In genomic region chr2:68467077-68467960, GRCh38 we compare ENCODE assay signal across 8 cellular contexts. TPM values are rescaled to one million over a fixed set of nuclear protein-coding genes. Genes with fewer than 3 reads are reported as not detected.
A peak's percentile ranks its signal among the peaks of the same experiment; 100 is the strongest.
DNase-seq lines count a peak whose midpoint lies in the region; ATAC-seq, FAIRE-seq and TF ChIP-seq lines count a peak whose summit lies in the region.

Gene APLF (plus strand): TSS chr2:68467585. CDS start chr2:68467732, 147 bp downstream.
Gene FBXO48 (minus strand): TSS chr2:68467294. CDS start chr2:68465145, 2,149 bp downstream.

- H3K4me1 ChIP-seq in BE2C = no peaks in the 10 kb centered on the region
- peaks cover 5% of the 10 kb centered on the region in 2 donors for H3K4me1 ChIP-seq in kidney (ENCODE audit: control insufficient read depth in 1 of 2, insufficient read depth in 1 of 2, low read depth in 1 of 2, low read length in 2 of 2)

- H3K36me3 ChIP-seq in BE2C = no peaks in the 10 kb centered on the region
- no peaks in the 10 kb centered on the region for H3K36me3 ChIP-seq in kidney (ENCODE audit: control insufficient read depth in 1 of 2, insufficient read depth in 2 of 2, low read length in 2 of 2)

- no peaks in the 10 kb centered on the region for H3K27me3 ChIP-seq in BE2C

- CTCF ChIA-PET in activated CD4-positive, alpha-beta T cell treated with anti-CD3 and anti-CD28 coated beads for 36 hours (lab: Charles Lee) = interaction anchor here (0.5 to 5.6 kb wide), 13 partner anchors 20 to 458 kb away, joined by 3 to 51 read pairs (median 4); partner anchors contain the start of gene ARHGAP25

- H3K9me3 ChIP-seq in BE2C = no peaks in the 10 kb centered on the region
- H3K9me3 ChIP-seq in kidney (ENCODE audit: control insufficient read depth in 1 of 2, low read length in 2 of 2) = no peaks in the 10 kb centered on the region

- peak; percentile 95 for FAIRE-seq in GM19239 (lab: Jason Lieb, UNC)
- peak; percentile 99 for FAIRE-seq in kidney (lab: Jason Lieb, UNC)

- no peaks in the 10 kb centered on the region for H3K36me3 Mint-ChIP-seq in activated CD4-positive, alpha-beta T cell treated with anti-CD3 and anti-CD28 coated beads for 36 hours (ENCODE audit: low read depth)

- no peak for TF ChIP-seq CTCF in BE2C (IDR thresholded peaks at IDR 0.05; ENCODE audit: low read depth, low read length)
- no peak for TF ChIP-seq CTCF in choroid plexus epithelial cell (conservative IDR thresholded peaks at IDR 0.05; ENCODE audit: low read depth, low read length)
- TF ChIP-seq CTCF in kidney (IDR thresholded peaks at IDR 0.05; ENCODE audit: borderline replicate concordance, extremely low read depth, insufficient read depth) = no peak

- peak within 1 kb of the TSS; percentile 88 to 91 for H3K9ac ChIP-seq in kidney (ENCODE audit: low read length in 2 of 2)

- peak within 1 kb of the TSS; percentile 93 for H3K27ac Mint-ChIP-seq in activated CD4-positive, alpha-beta T cell treated with anti-CD3 and anti-CD28 coated beads for 36 hours

- intact Hi-C loops in activated CD4-positive, alpha-beta T cell treated with anti-CD3 and anti-CD28 coated beads for 36 hours (cut with DNase I, micrococcal nuclease) = loop anchor here (1.0 to 10.0 kb wide), 19 partner anchors 47 to 1723 kb away; partner anchors contain the start of genes AAK1 (in 1 of the 2), ARHGAP25 (in 1 of the 2), C2orf42 (in 1 of the 2) and ETAA1 (in 1 of the 2)
- intact Hi-C loops in kidney (cut with DNase I) = no loop called here

- H3K4me3 Mint-ChIP-seq in activated CD4-positive, alpha-beta T cell treated with anti-CD3 and anti-CD28 coated beads for 36 hours = peak within 1 kb of the TSS; percentile 93

- H3K27ac ChIP-seq in kidney (ENCODE audit: low read depth in 2 of 2, low read length in 2 of 2) = peak within 1 kb of the TSS; percentile 56 to 85

- H3K9me3 Mint-ChIP-seq in activated CD4-positive, alpha-beta T cell treated with anti-CD3 and anti-CD28 coated beads for 36 hours (ENCODE audit: low read depth) = no peaks in the 10 kb centered on the region

- ATAC-seq in HG03442 (IDR thresholded peaks at IDR 0.05; ENCODE audit: unreplicated experiment) = peak; percentile 94
- peak; percentile 93 for ATAC-seq in activated CD4-positive, alpha-beta T cell treated with anti-CD3 and anti-CD28 coated beads for 36 hours

- POLR2A ChIA-PET in activated CD4-positive, alpha-beta T cell treated with anti-CD3 and anti-CD28 coated beads for 36 hours (lab: Charles Lee) = interaction anchor here (0.9 to 1.3 kb wide), 2 partner anchors 250 to 405 kb away, joined by 5 read pairs; partner anchors contain the start of gene C1D

- DNase-seq in BE2C (peak; percentile 90), GM19239 (ENCODE audit: insufficient read length, low spot score) (peak; percentile 89), NCI-H510A treated with DMSO at 0.1 percent for 48 hours (lab: John Stamatoyannopoulos, UW) (peak; percentile 97), choroid plexus epithelial cell (ENCODE audit: low read depth) (peak; percentile 99), kidney (peak; percentile 98)
- peak; percentile 99 for DNase-seq in activated CD4-positive, alpha-beta T cell treated with anti-CD3 and anti-CD28 coated beads for 36 hours
- DNase-seq in stimulated activated CD4-positive, alpha-beta T cell treated with anti-CD3 and anti-CD28 coated beads, Interleukin-15, amount 100 ng/mL, for 1 hour (ENCODE audit: low read depth in 1 of 2, low spot score in 1 of 2) = peak; percentile 95 to 96

- H3K4me1 Mint-ChIP-seq in activated CD4-positive, alpha-beta T cell treated with anti-CD3 and anti-CD28 coated beads for 36 hours = peaks cover 45% of the 10 kb centered on the region

- H3K4me3 ChIP-seq in BE2C (ENCODE audit: low read depth, low read length) (peak within 1 kb of the TSS; percentile 69), choroid plexus epithelial cell (ENCODE audit: low read depth, low read length) (peak within 1 kb of the TSS; percentile 86), kidney (ENCODE audit: low read length in 2 of 2) (peak within 1 kb of the TSS; percentile 93 to 95)

- no peaks in the 10 kb centered on the region for H3K27me3 Mint-ChIP-seq in activated CD4-positive, alpha-beta T cell treated with anti-CD3 and anti-CD28 coated beads for 36 hours

RNA-seq across cellular contexts. Expression of gene APLF, which starts in this region (rescaled TPM):
- polyA plus RNA-seq in BE2C (2012; ENCODE audit: insufficient read depth, insufficient read length, low read depth) = 0.36 TPM
- total RNA-seq in activated CD4-positive, alpha-beta T cell treated with anti-CD3 and anti-CD28 coated beads for 36 hours = 1 to 10 TPM; 2.5 to 4.3 TPM
- total RNA-seq in kidney = 5.9 TPM
- polyA plus RNA-seq in kidney (ENCODE audit: insufficient read depth, low read depth, low replicate concordance) = 0.95 TPM

RNA-seq across cellular contexts. Expression of gene FBXO48, which starts in this region (rescaled TPM):
- not detected for polyA plus RNA-seq in BE2C (2012; ENCODE audit: insufficient read depth, insufficient read length, low read depth)
- 1 to 10 TPM; 2.0 to 2.4 TPM for total RNA-seq in activated CD4-positive, alpha-beta T cell treated with anti-CD3 and anti-CD28 coated beads for 36 hours
- total RNA-seq in kidney = 1.3 TPM
- polyA plus RNA-seq in kidney (ENCODE audit: insufficient read depth, low read depth, low replicate concordance) = 0.86 TPM

Comparison
In these comparisons a context has a peak if more than half of its experiments do, and no peak if none do; other contexts are left out.
1. Peak in every context shown above with its lines: DNase-seq, ATAC-seq, H3K4me3 ChIP-seq and H3K27ac ChIP-seq.